In the genomic region with DNA sequence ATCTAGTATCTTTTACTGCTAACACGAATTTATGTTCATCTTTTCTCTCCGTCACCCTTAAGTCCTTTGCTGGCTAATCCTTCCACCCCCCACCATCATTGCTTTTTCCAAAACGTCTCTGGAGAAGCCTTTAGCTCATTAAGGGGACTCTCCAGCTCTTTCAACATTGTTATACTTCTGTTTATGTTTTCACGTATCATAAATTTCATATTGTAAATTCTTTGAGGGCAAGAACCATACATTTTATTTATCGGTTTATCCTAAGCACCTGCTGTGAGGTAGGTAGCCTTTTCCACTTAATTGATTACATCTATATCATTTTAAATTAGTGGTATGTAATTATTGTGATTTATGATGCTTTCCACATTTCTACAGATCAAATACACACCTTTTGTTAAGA, we compare ENCODE assay signal across 1 cellular context.
TF ChIP-seq lines count a peak whose summit lies in the region.

No MANE protein-coding gene starts in this region.

TF ChIP-seq in K562, 482 proteins besides CTCF, POLR2A, EP300 and RAD21 (continued from another document):
- TF ChIP-seq, protein P1, sequence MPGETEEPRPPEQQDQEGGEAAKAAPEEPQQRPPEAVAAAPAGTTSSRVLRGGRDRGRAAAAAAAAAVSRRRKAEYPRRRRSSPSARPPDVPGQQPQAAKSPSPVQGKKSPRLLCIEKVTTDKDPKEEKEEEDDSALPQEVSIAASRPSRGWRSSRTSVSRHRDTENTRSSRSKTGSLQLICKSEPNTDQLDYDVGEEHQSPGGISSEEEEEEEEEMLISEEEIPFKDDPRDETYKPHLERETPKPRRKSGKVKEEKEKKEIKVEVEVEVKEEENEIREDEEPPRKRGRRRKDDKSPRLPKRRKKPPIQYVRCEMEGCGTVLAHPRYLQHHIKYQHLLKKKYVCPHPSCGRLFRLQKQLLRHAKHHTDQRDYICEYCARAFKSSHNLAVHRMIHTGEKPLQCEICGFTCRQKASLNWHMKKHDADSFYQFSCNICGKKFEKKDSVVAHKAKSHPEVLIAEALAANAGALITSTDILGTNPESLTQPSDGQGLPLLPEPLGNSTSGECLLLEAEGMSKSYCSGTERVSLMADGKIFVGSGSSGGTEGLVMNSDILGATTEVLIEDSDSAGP (CRISPR knock-in tag; IDR thresholded peaks at IDR 0.05) = no peak
- TF ChIP-seq, protein P2, sequence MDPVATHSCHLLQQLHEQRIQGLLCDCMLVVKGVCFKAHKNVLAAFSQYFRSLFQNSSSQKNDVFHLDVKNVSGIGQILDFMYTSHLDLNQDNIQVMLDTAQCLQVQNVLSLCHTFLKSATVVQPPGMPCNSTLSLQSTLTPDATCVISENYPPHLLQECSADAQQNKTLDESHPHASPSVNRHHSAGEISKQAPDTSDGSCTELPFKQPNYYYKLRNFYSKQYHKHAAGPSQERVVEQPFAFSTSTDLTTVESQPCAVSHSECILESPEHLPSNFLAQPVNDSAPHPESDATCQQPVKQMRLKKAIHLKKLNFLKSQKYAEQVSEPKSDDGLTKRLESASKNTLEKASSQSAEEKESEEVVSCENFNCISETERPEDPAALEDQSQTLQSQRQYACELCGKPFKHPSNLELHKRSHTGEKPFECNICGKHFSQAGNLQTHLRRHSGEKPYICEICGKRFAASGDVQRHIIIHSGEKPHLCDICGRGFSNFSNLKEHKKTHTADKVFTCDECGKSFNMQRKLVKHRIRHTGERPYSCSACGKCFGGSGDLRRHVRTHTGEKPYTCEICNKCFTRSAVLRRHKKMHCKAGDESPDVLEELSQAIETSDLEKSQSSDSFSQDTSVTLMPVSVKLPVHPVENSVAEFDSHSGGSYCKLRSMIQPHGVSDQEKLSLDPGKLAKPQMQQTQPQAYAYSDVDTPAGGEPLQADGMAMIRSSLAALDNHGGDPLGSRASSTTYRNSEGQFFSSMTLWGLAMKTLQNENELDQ (CRISPR knock-in tag; IDR thresholded peaks at IDR 0.05; ENCODE audit: borderline replicate concordance) = no peak
- no peak for TF ChIP-seq SMARCA4 (IDR thresholded peaks at IDR 0.05)
